Comparison of ENCODE assay signal across 10 cellular contexts in genomic region chr20:57433658-57434389, GRCh38. TPM values are rescaled to one million over a fixed set of nuclear protein-coding genes. Genes with fewer than 3 reads are reported as not detected.
A peak's percentile ranks its signal among the peaks of the same experiment; 100 is the strongest.
DNase-seq lines count a peak whose midpoint lies in the region; ATAC-seq and TF ChIP-seq lines count a peak whose summit lies in the region.
"Had no signal": no experiment of that assay in that cellular context is flagged by ENCODE, and none has a peak within 500 bp of the region (broad histone marks: within the 10 kb centered on the region; RNA-seq: fewer than 3 reads in every experiment).

No MANE protein-coding gene starts in this region.

- CTCF ChIA-PET in CD4-positive, alpha-beta T cell (lab: Charles Lee), result interaction anchor here (1.6 kb wide), 1 partner anchor 36 kb away, joined by 5 read pairs; no protein-coding TSS in a partner anchor

- H2BK5ac ChIP-seq in mesendoderm (ENCODE audit: low read length), result no peak overlapping the region

- no peak overlapping the region for H3K23ac ChIP-seq in mesendoderm (ENCODE audit: low read length)

- TF ChIP-seq CTCF in CD4-positive, alpha-beta T cell (IDR thresholded peaks at IDR 0.05), result no peak
- no peak for TF ChIP-seq CTCF in foreskin keratinocyte (conservative IDR thresholded peaks at IDR 0.05)

- no peak overlapping the region for H3K18ac ChIP-seq in mesendoderm (ENCODE audit: low read length)

- ATAC-seq in CD4-positive, alpha-beta T cell (ENCODE audit: poor library complexity), result peak; percentile 19
- peak; percentile 61 to 66 for ATAC-seq in activated T-cell treated with anti-CD3 and anti-CD28 coated beads, Interleukin-2, amount 50 U/mL, for 72 hours (replicated peaks in 1 of 2)
- ATAC-seq in foreskin keratinocyte (no peak), HG03439 (IDR thresholded peaks at IDR 0.05; ENCODE audit: unreplicated experiment) (no peak)

- peak overlapping the region; percentile 72 for H3K27ac ChIP-seq in CD4-positive, alpha-beta T cell (ENCODE audit: low read depth, low read length)
- peak overlapping the region; percentile 72 for H3K27ac ChIP-seq in Karpas-422 (ENCODE audit: low read length)
- no peak overlapping the region for H3K27ac ChIP-seq in mesendoderm (ENCODE audit: low read depth, low read length)
- H3K27ac ChIP-seq in foreskin keratinocyte, result no peak overlapping the region
- H3K27ac ChIP-seq: SJSA1 had no signal

- H3K27me3 ChIP-seq in CD4-positive, alpha-beta T cell (ENCODE audit: control insufficient read depth, insufficient read depth, low read length), result no peaks in the 10 kb centered on the region
- no peaks in the 10 kb centered on the region for H3K27me3 ChIP-seq in Karpas-422 (ENCODE audit: low read length)
- H3K27me3 ChIP-seq in mesendoderm (ENCODE audit: insufficient read depth, low read length, poor library complexity), result no peaks in the 10 kb centered on the region
- H3K27me3 ChIP-seq in foreskin keratinocyte, result peaks cover 11% of the 10 kb centered on the region
- H3K27me3 ChIP-seq: SJSA1 had no signal

- no peaks in the 10 kb centered on the region for H3K9me3 ChIP-seq in CD4-positive, alpha-beta T cell (ENCODE audit: control insufficient read depth, low read length)
- H3K9me3 ChIP-seq in Karpas-422 (ENCODE audit: low read length), result no peaks in the 10 kb centered on the region
- H3K9me3 ChIP-seq: SJSA1 had no signal

- H2AK5ac ChIP-seq in mesendoderm (ENCODE audit: low read length), result no peak overlapping the region

- in situ Hi-C loops in ACHN (cut with HindIII; ENCODE audit: low pct_ligation_motif_present, low pct_unique_long_range_greater_than_20kb, low sequenced_read_pairs), result no loop called here

- no peak overlapping the region for H3K4ac ChIP-seq in mesendoderm (ENCODE audit: low read depth, low read length)

- intact Hi-C loops in CD4-positive, alpha-beta T cell (cut with DNase I, micrococcal nuclease), result loop anchor here (2.0 kb wide), 3 partner anchors 35 to 51 kb away; partner anchors contain the start of gene RBM38 (in 1 of the 2)

- H3K4me1 ChIP-seq in Karpas-422 (ENCODE audit: low read length) (peaks cover 56% of the 10 kb centered on the region), mesendoderm (ENCODE audit: control insufficient read depth, low read depth, low read length) (no peaks in the 10 kb centered on the region), foreskin keratinocyte (peaks cover 5% of the 10 kb centered on the region)

- H3K27me3 Mint-ChIP-seq in CD4-positive, alpha-beta T cell, result no peaks in the 10 kb centered on the region
- H3K27me3 Mint-ChIP-seq in activated T-cell treated with anti-CD3 and anti-CD28 coated beads, Interleukin-2, amount 50 U/mL, for 72 hours (ENCODE audit: low read depth), result no peaks in the 10 kb centered on the region

- peak in 1 of 10 experiments; percentile 23 for DNase-seq in CD4-positive, alpha-beta T cell
- DNase-seq in Karpas-422 (no peak), mesendoderm (peak; percentile 61), ACHN (no peak), foreskin keratinocyte (no peak), retina (no peak)
- DNase-seq in activated T-cell treated with anti-CD3 and anti-CD28 coated beads, Interleukin-2, amount 50 U/mL, for 72 hours, result peak; percentile 32 to 38
- DNase-seq: endodermal cell had no signal

- H3K79me2 ChIP-seq in Karpas-422 (ENCODE audit: low read length), result no peaks in the 10 kb centered on the region
- no peaks in the 10 kb centered on the region for H3K79me2 ChIP-seq in mesendoderm (ENCODE audit: control insufficient read depth, insufficient read depth, low read length)

- no peak overlapping the region for H2BK15ac ChIP-seq in mesendoderm (replicated peaks; ENCODE audit: low read depth)

- H3K27ac Mint-ChIP-seq in CD4-positive, alpha-beta T cell, result peak overlapping the region; percentile 88
- H3K27ac Mint-ChIP-seq in activated T-cell treated with anti-CD3 and anti-CD28 coated beads, Interleukin-2, amount 50 U/mL, for 72 hours, result no peak overlapping the region
- H3K27ac Mint-ChIP-seq: endodermal cell had no signal

- H3K9me3 Mint-ChIP-seq in CD4-positive, alpha-beta T cell, result no peaks in the 10 kb centered on the region
- no peaks in the 10 kb centered on the region for H3K9me3 Mint-ChIP-seq in activated T-cell treated with anti-CD3 and anti-CD28 coated beads, Interleukin-2, amount 50 U/mL, for 72 hours

- no peaks in the 10 kb centered on the region for H3K9me2 ChIP-seq in Karpas-422 (replicated peaks; ENCODE audit: insufficient read depth, low read length)

- H3K4me3 ChIP-seq in Karpas-422 (ENCODE audit: low read length) (no peak overlapping the region), mesendoderm (ENCODE audit: low read length) (no peak overlapping the region)
- H3K4me3 ChIP-seq: SJSA1 had no signal

- H3K36me3 ChIP-seq in Karpas-422 (ENCODE audit: insufficient read depth, low read length) (no peaks in the 10 kb centered on the region), mesendoderm (ENCODE audit: control insufficient read depth, insufficient read depth, low read length) (no peaks in the 10 kb centered on the region)
- H3K36me3 ChIP-seq: SJSA1 had no signal

- H3K4me2 ChIP-seq in Karpas-422 (ENCODE audit: low read depth, low read length, poor library complexity, severe bottlenecking), result peak overlapping the region; percentile 33
- no peak overlapping the region for H3K4me2 ChIP-seq in mesendoderm (ENCODE audit: low read length)

- H3K4me1 Mint-ChIP-seq in CD4-positive, alpha-beta T cell (ENCODE audit: low read depth), result peaks cover 67% of the 10 kb centered on the region
- peaks cover 48% of the 10 kb centered on the region for H3K4me1 Mint-ChIP-seq in activated T-cell treated with anti-CD3 and anti-CD28 coated beads, Interleukin-2, amount 50 U/mL, for 72 hours (ENCODE audit: low read depth)

- no peak overlapping the region for H3K56ac ChIP-seq in mesendoderm (ENCODE audit: low read length)

- no peaks in the 10 kb centered on the region for H3K36me3 Mint-ChIP-seq in CD4-positive, alpha-beta T cell (ENCODE audit: low read depth)
- no peaks in the 10 kb centered on the region for H3K36me3 Mint-ChIP-seq in activated T-cell treated with anti-CD3 and anti-CD28 coated beads, Interleukin-2, amount 50 U/mL, for 72 hours (ENCODE audit: insufficient read depth in 2 of 2)

- no peaks in the 10 kb centered on the region for H4K20me1 ChIP-seq in Karpas-422 (ENCODE audit: insufficient read depth, low read depth, low read length)

- H2AFZ ChIP-seq in Karpas-422 (ENCODE audit: low read length), result no peak overlapping the region

- peak overlapping the region; percentile 60 for H3K9ac ChIP-seq in Karpas-422 (ENCODE audit: low read length)
- no peak overlapping the region for H3K9ac ChIP-seq in mesendoderm (ENCODE audit: low read length)

- whole genome bisulfite sequencing in mesendoderm (ENCODE audit: extremely low coverage, insufficient coverage, low lambda C conversion rate), result no CpG with 5 or more reads among the region's 14 CpGs

- POLR2A ChIA-PET in CD4-positive, alpha-beta T cell (lab: Charles Lee), result interaction anchor here (0.7 to 6.0 kb wide), 10 partner anchors 12 to 85 kb away, joined by 3 to 150 read pairs (median 6); partner anchors contain the start of gene RBM38

- H3K4me3 Mint-ChIP-seq in CD4-positive, alpha-beta T cell, result peak overlapping the region; percentile 81
- peak overlapping the region; percentile 68 to 72 for H3K4me3 Mint-ChIP-seq in activated T-cell treated with anti-CD3 and anti-CD28 coated beads, Interleukin-2, amount 50 U/mL, for 72 hours
- H3K4me3 Mint-ChIP-seq: endodermal cell had no signal

- no peak overlapping the region for H4K5ac ChIP-seq in mesendoderm (ENCODE audit: low read length)

- H3K79me1 ChIP-seq in mesendoderm (ENCODE audit: low read length), result no peaks in the 10 kb centered on the region

- no peak overlapping the region for H2BK120ac ChIP-seq in mesendoderm (ENCODE audit: low read depth, low read length)

- H4K8ac ChIP-seq in mesendoderm (ENCODE audit: low read depth, low read length), result no peak overlapping the region

RNA-seq across cellular contexts. Expression of gene RBM38, which starts 42.6 kb away (rescaled TPM):
- total RNA-seq in CD4-positive, alpha-beta T cell, result 100 to 1,000 TPM; 604 to 645 TPM
- total RNA-seq in Karpas-422 (2014; rRNA removed; shearing (Covaris generic); ENCODE audit: low replicate concordance), result 261 and 436 TPM in 2 replicates
- 10 to 100 TPM; 61.4 to 79.8 TPM for total RNA-seq in activated T-cell treated with anti-CD3 and anti-CD28 coated beads, Interleukin-2, amount 50 U/mL, for 72 hours
- polyA plus RNA-seq in mesendoderm (2013, experiment 1 of 2), result 60.0 TPM
- 60.7 TPM for polyA plus RNA-seq in mesendoderm (2013, experiment 2 of 2)
- 16.7 and 18.0 TPM in 2 replicates for total RNA-seq in foreskin keratinocyte
- 18.0 and 21.2 TPM in 2 replicates for polyA plus RNA-seq in foreskin keratinocyte

Comparison
In these comparisons a context has a peak if more than half of its experiments do, and no peak if none do; other contexts are left out.
1. ATAC-seq: peak in CD4-positive, alpha-beta T cell (single experiment) and activated T-cell treated with anti-CD3 and anti-CD28 coated beads, Interleukin-2, amount 50 U/mL, for 72 hours (2 of 2); none in foreskin keratinocyte (single experiment) and HG03439 (single experiment).
2. DNase-seq: peak in activated T-cell treated with anti-CD3 and anti-CD28 coated beads, Interleukin-2, amount 50 U/mL, for 72 hours (2 of 2) and mesendoderm (single experiment); none in Karpas-422 (single experiment), ACHN (single experiment), foreskin keratinocyte (0 of 2) and retina (single experiment).
3. H3K27ac ChIP-seq: peak in CD4-positive, alpha-beta T cell (single experiment) and Karpas-422 (single experiment); none in mesendoderm (single experiment) and foreskin keratinocyte (single experiment).